Comparison of ENCODE assay signal across 10 cellular contexts in the genomic region with DNA sequence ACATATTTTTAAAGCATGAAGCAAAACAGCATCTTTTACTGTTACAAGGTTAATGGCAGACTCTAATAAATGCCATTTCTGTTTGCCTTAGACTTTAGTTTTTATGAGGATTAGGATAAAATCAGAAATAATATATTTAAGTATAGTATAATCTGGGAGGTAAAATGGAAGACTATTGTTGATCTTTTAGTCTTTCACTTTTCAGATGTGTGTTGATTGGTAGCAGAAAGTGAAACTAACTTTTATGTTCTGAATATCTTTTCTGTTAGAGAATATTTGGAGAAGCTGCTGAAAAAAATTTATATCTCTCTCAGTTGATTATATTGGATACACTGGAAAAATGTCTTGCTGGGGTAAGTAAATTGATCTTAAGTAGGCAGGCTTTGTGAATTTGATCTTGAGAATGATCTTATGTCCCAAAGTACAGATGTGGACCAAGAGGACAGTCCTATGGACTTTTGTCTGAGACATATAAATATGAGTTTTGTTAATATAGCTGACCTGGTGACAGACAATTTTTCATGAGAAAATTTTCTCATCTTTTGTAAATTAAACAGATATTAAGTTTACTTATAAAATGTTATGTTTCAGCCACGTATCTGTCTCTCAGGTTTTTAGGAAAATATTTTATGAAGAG.
DNase-seq lines count a peak whose midpoint lies in the region; ATAC-seq and TF ChIP-seq lines count a peak whose summit lies in the region.
"Had no signal": no experiment of that assay in that cellular context is flagged by ENCODE, and none has a peak within 500 bp of the region (broad histone marks: within the 10 kb centered on the region; RNA-seq: fewer than 3 reads in every experiment).

No MANE protein-coding gene starts in this region.

- no peaks in the 10 kb centered on the region for H3K27me3 Mint-ChIP-seq in CD4-positive, CD25-positive, alpha-beta regulatory T cell
- H3K27me3 Mint-ChIP-seq in activated T-helper 2 cell treated with anti-CD3 and anti-CD28 coated beads, Interferon-gamma antibody, Interleukin-2, Interleukin-4, amounts not matched to agents 10 μg/mL and 5 μg/mL and 100 μg/mL, durations not matched to agents 14 hours and 24 hours and 36 hours (ENCODE audit: low read depth) = no peaks in the 10 kb centered on the region
- no peaks in the 10 kb centered on the region for H3K27me3 Mint-ChIP-seq in memory B cell

- peak overlapping the region; percentile 82 to 97 (median 84) for H3K4me3 Mint-ChIP-seq in CD4-positive, CD25-positive, alpha-beta regulatory T cell
- peak overlapping the region; percentile 61 for H3K4me3 Mint-ChIP-seq in activated T-helper 2 cell treated with anti-CD3 and anti-CD28 coated beads, Interferon-gamma antibody, Interleukin-2, Interleukin-4, amounts not matched to agents 10 μg/mL and 5 μg/mL and 100 μg/mL, durations not matched to agents 14 hours and 24 hours and 36 hours (ENCODE audit: low read depth)
- peak overlapping the region; percentile 21 for H3K4me3 Mint-ChIP-seq in memory B cell

- H3K4me1 ChIP-seq in CD4-positive, CD25-positive, alpha-beta regulatory T cell (ENCODE audit: control insufficient read depth, insufficient read depth, low read length, poor library complexity, severe bottlenecking) = peaks cover 7% of the 10 kb centered on the region

- no peak for TF ChIP-seq CTCF in GM20000 (IDR thresholded peaks at IDR 0.05; ENCODE audit: extremely low read depth, missing control alignments)

- DNase-seq in CD4-positive, CD25-positive, alpha-beta regulatory T cell = peak in 2 of 3 donors; percentile 26 to 58
- DNase-seq in GM20000 (ENCODE audit: low spot score) (peak; percentile 8), memory B cell (ENCODE audit: low spot score in 2 of 2) (no peak), iPS-NIHi11 (ENCODE audit: low spot score) (no peak), left colon (no peak)
- no peak for DNase-seq in activated T-helper 2 cell treated with anti-CD3 and anti-CD28 coated beads, Interferon-gamma antibody, Interleukin-2, Interleukin-4, amounts not matched to agents 10 μg/mL and 5 μg/mL and 100 μg/mL, durations not matched to agents 14 hours and 24 hours and 36 hours (ENCODE audit: low spot score)

- peaks cover 13 to 28% (median 20%) of the 10 kb centered on the region in 4 donors for H3K4me1 Mint-ChIP-seq in CD4-positive, CD25-positive, alpha-beta regulatory T cell
- H3K4me1 Mint-ChIP-seq in activated T-helper 2 cell treated with anti-CD3 and anti-CD28 coated beads, Interferon-gamma antibody, Interleukin-2, Interleukin-4, amounts not matched to agents 10 μg/mL and 5 μg/mL and 100 μg/mL, durations not matched to agents 14 hours and 24 hours and 36 hours (ENCODE audit: low read depth) = peaks cover 11% of the 10 kb centered on the region
- peaks cover 6% of the 10 kb centered on the region for H3K4me1 Mint-ChIP-seq in memory B cell

- H3K27ac Mint-ChIP-seq in CD4-positive, CD25-positive, alpha-beta regulatory T cell = peak overlapping the region; percentile 82 to 91 (median 82)
- H3K27ac Mint-ChIP-seq in activated T-helper 2 cell treated with anti-CD3 and anti-CD28 coated beads, Interferon-gamma antibody, Interleukin-2, Interleukin-4, amounts not matched to agents 10 μg/mL and 5 μg/mL and 100 μg/mL, durations not matched to agents 14 hours and 24 hours and 36 hours = peak overlapping the region; percentile 50
- no peak overlapping the region for H3K27ac Mint-ChIP-seq in memory B cell

- H3K9me3 Mint-ChIP-seq in CD4-positive, CD25-positive, alpha-beta regulatory T cell = peaks cover 0 to 3% (median 0%) of the 10 kb centered on the region in 7 donors
- H3K9me3 Mint-ChIP-seq in activated T-helper 2 cell treated with anti-CD3 and anti-CD28 coated beads, Interferon-gamma antibody, Interleukin-2, Interleukin-4, amounts not matched to agents 10 μg/mL and 5 μg/mL and 100 μg/mL, durations not matched to agents 14 hours and 24 hours and 36 hours = no peaks in the 10 kb centered on the region
- no peaks in the 10 kb centered on the region for H3K9me3 Mint-ChIP-seq in memory B cell

- H3K27me3 ChIP-seq in CD4-positive, CD25-positive, alpha-beta regulatory T cell (ENCODE audit: control insufficient read depth, insufficient read depth, low read length) = no peaks in the 10 kb centered on the region
- H3K27me3 ChIP-seq: cardiac muscle cell had no signal

- intact Hi-C loops in activated T-helper 2 cell treated with anti-CD3 and anti-CD28 coated beads, Interferon-gamma antibody, Interleukin-2, Interleukin-4, amounts not matched to agents 10 μg/mL and 5 μg/mL and 100 μg/mL, durations not matched to agents 14 hours and 24 hours and 36 hours (cut with micrococcal nuclease) = no loop called here
- intact Hi-C loops in left colon (cut with DNase I, micrococcal nuclease) = no loop called here

- peaks cover 5% of the 10 kb centered on the region for H3K36me3 Mint-ChIP-seq in CD4-positive, CD25-positive, alpha-beta regulatory T cell
- H3K36me3 Mint-ChIP-seq in activated T-helper 2 cell treated with anti-CD3 and anti-CD28 coated beads, Interferon-gamma antibody, Interleukin-2, Interleukin-4, amounts not matched to agents 10 μg/mL and 5 μg/mL and 100 μg/mL, durations not matched to agents 14 hours and 24 hours and 36 hours (ENCODE audit: low read depth) = peaks cover 17% of the 10 kb centered on the region
- peaks cover 13% of the 10 kb centered on the region for H3K36me3 Mint-ChIP-seq in memory B cell

- H3K27ac ChIP-seq in CD4-positive, CD25-positive, alpha-beta regulatory T cell (ENCODE audit: insufficient read depth, low read length, poor library complexity, severe bottlenecking) = peak overlapping the region; percentile 30
- H3K27ac ChIP-seq: cardiac muscle cell, epithelial cell of prostate had no signal

- H3K9me3 ChIP-seq in CD4-positive, CD25-positive, alpha-beta regulatory T cell (ENCODE audit: control insufficient read depth in 2 of 2, low read length in 2 of 2) = no peaks in the 10 kb centered on the region

- peak; percentile 59 to 70 for ATAC-seq in CD4-positive, CD25-positive, alpha-beta regulatory T cell (ENCODE audit: low read depth in 2 of 2)
- no peak for ATAC-seq in memory B cell (ENCODE audit: low read depth)
- ATAC-seq in GM19455 (IDR thresholded peaks at IDR 0.05; ENCODE audit: unreplicated experiment) = no peak
- ATAC-seq in HG03521 (IDR thresholded peaks at IDR 0.05; ENCODE audit: unreplicated experiment) = no peak
- no peak for ATAC-seq in left colon

- peak overlapping the region; percentile 91 for H3K4me3 ChIP-seq in CD4-positive, CD25-positive, alpha-beta regulatory T cell (ENCODE audit: low read depth, low read length)
- H3K4me3 ChIP-seq: cardiac muscle cell had no signal

- H3K36me3 ChIP-seq in CD4-positive, CD25-positive, alpha-beta regulatory T cell (ENCODE audit: control insufficient read depth, insufficient read depth, low read length) = no peaks in the 10 kb centered on the region

Comparison
In these comparisons a context has a peak if more than half of its experiments do, and no peak if none do; other contexts are left out.
1. ATAC-seq: peak in CD4-positive, CD25-positive, alpha-beta regulatory T cell (2 of 2); none in memory B cell (single experiment), GM19455 (single experiment), HG03521 (single experiment) and left colon (single experiment).
2. DNase-seq: peak in CD4-positive, CD25-positive, alpha-beta regulatory T cell (2 of 3) and GM20000 (single experiment); none in activated T-helper 2 cell treated with anti-CD3 and anti-CD28 coated beads, Interferon-gamma antibody, Interleukin-2, Interleukin-4, amounts not matched to agents 10 μg/mL and 5 μg/mL and 100 μg/mL, durations not matched to agents 14 hours and 24 hours and 36 hours (single experiment), memory B cell (0 of 2), iPS-NIHi11 (single experiment) and left colon (0 of 2).
3. H3K4me3 Mint-ChIP-seq: peak in every context shown above with its lines; median percentile 84 in CD4-positive, CD25-positive, alpha-beta regulatory T cell; 61 in activated T-helper 2 cell treated with anti-CD3 and anti-CD28 coated beads, Interferon-gamma antibody, Interleukin-2, Interleukin-4, amounts not matched to agents 10 μg/mL and 5 μg/mL and 100 μg/mL, durations not matched to agents 14 hours and 24 hours and 36 hours; 21 in memory B cell.